In the genomic region with DNA sequence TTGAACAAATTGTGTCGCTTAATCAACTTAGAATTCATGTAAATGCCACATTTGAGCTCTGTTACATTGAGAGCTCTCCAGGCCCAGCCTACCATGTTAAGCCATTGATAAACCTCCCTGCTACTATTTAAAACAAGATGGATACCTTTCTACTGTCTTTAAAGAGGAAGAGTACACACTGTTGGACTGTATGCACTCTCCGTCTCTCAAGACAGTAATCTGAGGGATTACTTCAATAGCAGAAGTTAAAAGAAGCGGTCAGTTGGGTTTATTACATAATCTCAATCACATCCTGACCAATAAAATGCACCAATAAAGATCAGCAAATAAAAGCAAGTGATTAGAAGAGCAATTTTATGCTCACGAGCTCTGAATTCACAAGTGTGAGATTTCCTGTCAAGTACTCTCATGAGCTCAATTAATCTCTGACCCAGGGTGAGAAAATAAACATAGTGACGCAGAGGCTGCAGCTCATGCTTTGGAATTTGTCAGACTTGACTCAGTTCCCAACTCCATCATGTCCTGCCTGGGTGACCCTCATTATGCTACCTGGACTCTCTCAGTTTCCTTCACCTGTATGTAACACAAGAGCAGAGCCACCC, we compare ENCODE assay signal across 19 cellular contexts. TPM values are rescaled to one million over a fixed set of nuclear protein-coding genes. Genes with fewer than 3 reads are reported as not detected.
A peak's percentile ranks its signal among the peaks of the same experiment; 100 is the strongest.
DNase-seq lines count a peak whose midpoint lies in the region; ATAC-seq, FAIRE-seq and TF ChIP-seq lines count a peak whose summit lies in the region.
"Had no signal": no experiment of that assay in that cellular context is flagged by ENCODE, and none has a peak within 500 bp of the region (broad histone marks: within the 10 kb centered on the region; RNA-seq: fewer than 3 reads in every experiment).

No MANE protein-coding gene starts in this region.

- DNase-seq in Caki2 (ENCODE audit: low read depth), result peak; percentile 71
- DNase-seq in HL-60 (ENCODE audit: low read depth in 1 of 2, low spot score in 1 of 2), result peak in 1 of 2 experiments; percentile 39
- DNase-seq in astrocyte (ENCODE audit: low read depth), result peak; percentile 49
- DNase-seq in lung microvascular endothelial cell (ENCODE audit: low read depth in 2 of 2), result peak; percentile 35 to 93
- DNase-seq in activated naive CD8-positive, alpha-beta T cell treated with anti-CD3 and anti-CD28 coated beads for 36 hours, result no peak
- no peak for DNase-seq in activated naive CD8-positive, alpha-beta T cell treated with anti-CD3 and anti-CD28 coated beads, Interleukin-2, amount 50 U/mL, for 24 hours
- no peak for DNase-seq in HT-29 (ENCODE audit: low spot score)
- DNase-seq: activated naive CD8-positive, alpha-beta T cell treated with anti-CD3 and anti-CD28 coated beads, Interleukin-2, amount 10 ng/mL, durations not matched to agents 7 days and 5 days; COR-L47; cortex of kidney; gastrocnemius medialis; naive B cell; NCI-H146; ovary; SIG-M5; stimulated activated CD4-positive, alpha-beta T cell treated with anti-CD3 and anti-CD28 coated beads, Interleukin-2, amount 100 ng/mL, for 24 hours had no signal

- ATAC-seq in activated naive CD8-positive, alpha-beta T cell treated with anti-CD3 and anti-CD28 coated beads, Interleukin-2, amount 50 U/mL, for 24 hours, result no peak
- ATAC-seq: activated CD4-positive, CD25-positive, alpha-beta regulatory T cell treated with anti-CD3 and anti-CD28 coated beads, Interleukin-2, amount 50 U/mL, for 24 hours; gastrocnemius medialis; HCT116 had no signal

- H3K27ac Mint-ChIP-seq in astrocyte (ENCODE audit: unreplicated experiment), result no peak overlapping the region
- no peak overlapping the region for H3K27ac Mint-ChIP-seq in activated naive CD8-positive, alpha-beta T cell treated with anti-CD3 and anti-CD28 coated beads for 36 hours
- no peak overlapping the region for H3K27ac Mint-ChIP-seq in activated naive CD8-positive, alpha-beta T cell treated with anti-CD3 and anti-CD28 coated beads, Interleukin-2, amount 50 U/mL, for 24 hours
- H3K27ac Mint-ChIP-seq: activated naive CD8-positive, alpha-beta T cell treated with anti-CD3 and anti-CD28 coated beads, Interleukin-2, amount 10 ng/mL, durations not matched to agents 7 days and 5 days had no signal

- in situ Hi-C loops in Caki2 (cut with HindIII; ENCODE audit: low pct_unique_long_range_greater_than_20kb, low sequenced_read_pairs), result no loop called here

- peaks cover 6% of the 10 kb centered on the region for H3K4me1 ChIP-seq in astrocyte (ENCODE audit: insufficient read depth, low read length)

- no peaks in the 10 kb centered on the region for H3K36me3 Mint-ChIP-seq in astrocyte (ENCODE audit: low read depth, unreplicated experiment)
- H3K36me3 Mint-ChIP-seq in activated naive CD8-positive, alpha-beta T cell treated with anti-CD3 and anti-CD28 coated beads for 36 hours, result peaks cover 15% of the 10 kb centered on the region
- peaks cover 14% of the 10 kb centered on the region for H3K36me3 Mint-ChIP-seq in activated naive CD8-positive, alpha-beta T cell treated with anti-CD3 and anti-CD28 coated beads, Interleukin-2, amount 50 U/mL, for 24 hours (ENCODE audit: low read depth)
- H3K36me3 Mint-ChIP-seq: naive B cell had no signal

- no peak overlapping the region for H3K4me3 Mint-ChIP-seq in astrocyte (ENCODE audit: unreplicated experiment)
- H3K4me3 Mint-ChIP-seq in activated naive CD8-positive, alpha-beta T cell treated with anti-CD3 and anti-CD28 coated beads for 36 hours, result no peak overlapping the region
- H3K4me3 Mint-ChIP-seq in activated naive CD8-positive, alpha-beta T cell treated with anti-CD3 and anti-CD28 coated beads, Interleukin-2, amount 50 U/mL, for 24 hours, result no peak overlapping the region
- H3K4me3 Mint-ChIP-seq: activated naive CD8-positive, alpha-beta T cell treated with anti-CD3 and anti-CD28 coated beads, Interleukin-2, amount 10 ng/mL, durations not matched to agents 7 days and 5 days had no signal

- peaks cover 5% of the 10 kb centered on the region for H3K79me2 ChIP-seq in astrocyte (ENCODE audit: insufficient read depth, low read length)

- H2AFZ ChIP-seq in astrocyte (ENCODE audit: low read depth, low read length), result no peak overlapping the region

- H4K20me1 ChIP-seq in astrocyte (ENCODE audit: insufficient read depth, low read length), result peaks cover 10% of the 10 kb centered on the region

- H3K9me3 ChIP-seq in astrocyte (ENCODE audit: insufficient read depth, low read depth, low read length), result no peaks in the 10 kb centered on the region
- H3K9me3 ChIP-seq: gastrocnemius medialis, ovary had no signal

- no peak overlapping the region for H3K9ac ChIP-seq in astrocyte (ENCODE audit: low read length)

- no peaks in the 10 kb centered on the region for H3K36me3 ChIP-seq in astrocyte (ENCODE audit: insufficient read depth, low read length)
- H3K36me3 ChIP-seq: gastrocnemius medialis, ovary had no signal

- H3K4me3 ChIP-seq in HL-60 (replicated peaks; ENCODE audit: insufficient read depth, low read length) (no peak overlapping the region), astrocyte (ENCODE audit: insufficient read depth, low read depth, low read length) (no peak overlapping the region)
- H3K4me3 ChIP-seq: gastrocnemius medialis, ovary had no signal

- H3K27me3 ChIP-seq in HL-60 (ENCODE audit: insufficient read depth, poor library complexity, severe bottlenecking) (no peaks in the 10 kb centered on the region), astrocyte (ENCODE audit: insufficient read depth, low read length) (no peaks in the 10 kb centered on the region)
- H3K27me3 ChIP-seq: gastrocnemius medialis, ovary had no signal

- no peak for FAIRE-seq in astrocyte (lab: Jason Lieb, UNC)

- no peaks in the 10 kb centered on the region for H3K27me3 Mint-ChIP-seq in astrocyte (ENCODE audit: low read depth, unreplicated experiment)
- no peaks in the 10 kb centered on the region for H3K27me3 Mint-ChIP-seq in activated naive CD8-positive, alpha-beta T cell treated with anti-CD3 and anti-CD28 coated beads for 36 hours
- H3K27me3 Mint-ChIP-seq in activated naive CD8-positive, alpha-beta T cell treated with anti-CD3 and anti-CD28 coated beads, Interleukin-2, amount 50 U/mL, for 24 hours, result no peaks in the 10 kb centered on the region
- H3K27me3 Mint-ChIP-seq: activated naive CD8-positive, alpha-beta T cell treated with anti-CD3 and anti-CD28 coated beads, Interleukin-2, amount 10 ng/mL, durations not matched to agents 7 days and 5 days; naive B cell had no signal

- TF ChIP-seq CTCF in HL-60 (IDR thresholded peaks at IDR 0.05; ENCODE audit: insufficient read depth, low read length) (no peak), astrocyte (IDR thresholded peaks at IDR 0.05; ENCODE audit: insufficient read depth, low read depth, low read length) (no peak)

- H3K27ac ChIP-seq in HL-60 (replicated peaks) (peak overlapping the region; percentile 16; the same call in 1 of the 2 replicates), astrocyte (ENCODE audit: low read depth, low read length) (no peak overlapping the region)
- H3K27ac ChIP-seq: epithelial cell of prostate, gastrocnemius medialis, ovary had no signal

- no peaks in the 10 kb centered on the region for H3K4me1 Mint-ChIP-seq in astrocyte (ENCODE audit: low read depth, unreplicated experiment)
- H3K4me1 Mint-ChIP-seq in activated naive CD8-positive, alpha-beta T cell treated with anti-CD3 and anti-CD28 coated beads for 36 hours, result no peaks in the 10 kb centered on the region
- no peaks in the 10 kb centered on the region for H3K4me1 Mint-ChIP-seq in activated naive CD8-positive, alpha-beta T cell treated with anti-CD3 and anti-CD28 coated beads, Interleukin-2, amount 50 U/mL, for 24 hours

- H3K4me2 ChIP-seq in astrocyte (ENCODE audit: low read length), result peak overlapping the region; percentile 15

- H3K9me3 Mint-ChIP-seq in astrocyte (ENCODE audit: unreplicated experiment), result no peaks in the 10 kb centered on the region
- no peaks in the 10 kb centered on the region for H3K9me3 Mint-ChIP-seq in activated naive CD8-positive, alpha-beta T cell treated with anti-CD3 and anti-CD28 coated beads for 36 hours
- no peaks in the 10 kb centered on the region for H3K9me3 Mint-ChIP-seq in activated naive CD8-positive, alpha-beta T cell treated with anti-CD3 and anti-CD28 coated beads, Interleukin-2, amount 50 U/mL, for 24 hours
- H3K9me3 Mint-ChIP-seq: naive B cell had no signal

RNA-seq across cellular contexts. Expression of a gene that starts 12.3 kb away (rescaled TPM):
- 14.4 and 21.6 TPM in 2 replicates for total RNA-seq in Caki2 (2014; rRNA removed; shearing (Covaris generic); ENCODE audit: low replicate concordance)
- total RNA-seq in astrocyte, result 14.2 and 15.6 TPM in 2 replicates
- 1.6 and 7.2 TPM in 2 replicates for total RNA-seq in lung microvascular endothelial cell
- total RNA-seq in activated naive CD8-positive, alpha-beta T cell treated with anti-CD3 and anti-CD28 coated beads for 36 hours, result 10 to 100 TPM; 11.4 to 11.6 TPM
- 24.0 and 28.1 TPM in 2 replicates for total RNA-seq in HT-29 (2014; rRNA removed; shearing (Covaris generic))

Comparison
In these comparisons a context has a peak if more than half of its experiments do, and no peak if none do; other contexts are left out.
1. DNase-seq: peak in Caki2 (single experiment), astrocyte (single experiment) and lung microvascular endothelial cell (2 of 2); none in activated naive CD8-positive, alpha-beta T cell treated with anti-CD3 and anti-CD28 coated beads for 36 hours (single experiment), activated naive CD8-positive, alpha-beta T cell treated with anti-CD3 and anti-CD28 coated beads, Interleukin-2, amount 50 U/mL, for 24 hours (single experiment) and HT-29 (single experiment).